Comparison of ENCODE assay signal across 21 cellular contexts in the genomic region with DNA sequence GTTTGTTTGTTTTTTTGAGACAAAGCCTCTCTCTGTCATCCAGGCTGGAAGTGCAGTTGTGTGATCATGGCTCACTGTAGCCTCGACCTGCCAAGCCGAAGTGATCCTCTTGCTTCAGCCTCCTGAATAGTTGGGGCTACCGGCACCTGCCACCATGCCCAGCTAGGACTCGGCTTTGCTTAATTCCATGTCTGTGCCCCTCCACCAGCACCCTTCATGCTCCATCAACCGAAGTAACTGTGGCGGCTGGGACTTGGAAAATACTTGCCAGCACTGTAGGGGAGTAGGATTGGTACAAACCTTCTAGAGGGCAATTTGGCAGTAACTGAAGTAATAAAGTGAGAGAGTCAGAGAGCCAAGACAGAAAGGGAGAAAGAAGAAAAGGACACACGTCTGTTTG. TPM values are rescaled to one million over a fixed set of nuclear protein-coding genes. Genes with fewer than 3 reads are reported as not detected.
"Had no signal": no experiment of that assay in that cellular context is flagged by ENCODE, and none has a peak within 500 bp of the region (broad histone marks: within the 10 kb centered on the region; RNA-seq: fewer than 3 reads in every experiment).

No MANE protein-coding gene starts in this region.

- H3K4me1 Mint-ChIP-seq: neural progenitor cell had no signal

- ATAC-seq: left lobe of liver, lower lobe of right lung, mucosa of descending colon, sciatic nerve had no signal

- H3K4me3 Mint-ChIP-seq: dendritic cell treated with granulocyte-macrophage colony-stimulating factor and Interleukin-4, amounts not matched to agents 40 ng/mL and 50 ng/mL, for 4 days; neural progenitor cell; T-helper 2 cell treated with Interferon-gamma antibody and Interleukin-4, amounts not matched to agents 5 μg/mL and 100 μg/mL, for 36 hours; type B pancreatic cell had no signal

- H3K27me3 Mint-ChIP-seq: dendritic cell treated with granulocyte-macrophage colony-stimulating factor and Interleukin-4, amounts not matched to agents 40 ng/mL and 50 ng/mL, for 4 days; type B pancreatic cell had no signal

- DNase-seq: activated CD4-positive, alpha-beta T cell treated with anti-CD3 and anti-CD28 coated beads, Interleukin-2, amount 50 U/mL, for 1 hour; activated CD4-positive, CD25-positive, alpha-beta regulatory T cell treated with anti-CD3 and anti-CD28 coated beads, Interleukin-2, amount 50 U/mL, for 72 hours; activated gamma-delta T cell treated with Interleukin-2 at 50 U/mL for 16 hours; effector CD4-positive, alpha-beta T cell; lower lobe of right lung; mesendoderm; mucosa of descending colon; SK-N-SH; stimulated activated CD4-positive, alpha-beta T cell treated with anti-CD3 and anti-CD28 coated beads, Interleukin-2, amount 100 ng/mL, for 48 hours; stimulated activated CD8-positive, alpha-beta memory T cell treated with anti-CD3 and anti-CD28 coated beads, Interleukin-4, amount 100 ng/mL, for 48 hours; stimulated activated naive CD4-positive, alpha-beta T cell; testis; WERI-Rb-1 had no signal

- H3K27me3 ChIP-seq: cardiac muscle cell, neural progenitor cell, testis had no signal

- H3K9me3 ChIP-seq: lower lobe of right lung, mucosa of descending colon, SK-N-SH, testis had no signal

- H3K27ac Mint-ChIP-seq: dendritic cell treated with granulocyte-macrophage colony-stimulating factor and Interleukin-4, amounts not matched to agents 40 ng/mL and 50 ng/mL, for 4 days; neural progenitor cell; type B pancreatic cell had no signal

- H3K4me3 ChIP-seq: cardiac muscle cell, lower lobe of right lung, mucosa of descending colon, neural progenitor cell, testis had no signal

- H3K9me3 Mint-ChIP-seq: dendritic cell treated with granulocyte-macrophage colony-stimulating factor and Interleukin-4, amounts not matched to agents 40 ng/mL and 50 ng/mL, for 4 days; neural progenitor cell; T-helper 2 cell treated with Interferon-gamma antibody and Interleukin-4, amounts not matched to agents 5 μg/mL and 100 μg/mL, for 36 hours; type B pancreatic cell had no signal

- H3K36me3 ChIP-seq: neural progenitor cell, WERI-Rb-1 had no signal

- H3K27ac ChIP-seq: cardiac muscle cell, lower lobe of right lung, neural progenitor cell, testis, WERI-Rb-1 had no signal

- H3K9ac ChIP-seq: neural progenitor cell, SK-N-SH had no signal

RNA-seq across cellular contexts. Expression of gene FAXDC2, which starts 19.0 kb away (rescaled TPM):
- total RNA-seq: activated CD8-positive, alpha-beta memory T cell treated with anti-CD3 and anti-CD28 coated beads for 36 hours had no signal
